In the genomic region with DNA sequence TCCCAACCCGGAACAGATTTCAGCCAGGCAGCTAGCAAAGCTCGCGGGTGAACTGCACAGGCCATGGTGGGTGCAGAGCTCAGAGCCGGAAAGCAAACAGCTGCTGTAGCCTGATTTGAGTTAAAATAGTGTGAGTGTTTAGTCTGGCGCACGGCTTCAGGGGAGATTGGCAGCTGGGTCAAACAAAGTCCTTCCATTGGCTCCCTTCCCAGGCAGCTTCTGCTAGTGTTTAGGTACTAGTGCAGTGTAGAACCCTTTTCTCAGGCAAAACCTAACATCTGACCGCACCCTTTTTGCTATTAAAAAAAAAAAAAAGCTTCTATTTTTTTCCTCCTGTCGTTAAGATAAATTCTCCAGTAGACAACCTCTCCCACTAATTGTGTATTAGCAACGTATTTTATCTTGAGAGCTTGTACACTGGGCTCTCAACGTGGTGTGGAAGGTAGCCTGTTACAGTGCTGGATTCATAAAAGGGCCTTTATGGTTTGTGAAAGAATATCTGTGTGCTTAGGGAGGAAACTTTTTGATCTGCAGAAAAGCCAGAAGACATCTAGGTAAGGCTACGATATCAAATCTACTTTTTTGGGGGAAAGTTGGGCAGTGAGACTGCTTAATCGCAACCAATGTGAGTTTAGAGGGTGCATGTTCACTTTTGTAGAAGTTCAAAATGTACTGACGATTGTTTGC, we compare ENCODE assay signal across 8 cellular contexts.
A peak's percentile ranks its signal among the peaks of the same experiment; 100 is the strongest.
DNase-seq lines count a peak whose midpoint lies in the region; ATAC-seq, FAIRE-seq and TF ChIP-seq lines count a peak whose summit lies in the region.

No MANE protein-coding gene starts in this region.

- H3K4me3 ChIP-seq in astrocyte of the spinal cord (ENCODE audit: low read depth, low read length) (peak overlapping the region; percentile 62), kidney (ENCODE audit: low read length in 2 of 2) (peak overlapping the region; percentile 75 to 76)

- FAIRE-seq in kidney (lab: Jason Lieb, UNC) = no peak

- peaks cover 3 to 8% of the 10 kb centered on the region in 2 donors for H3K4me1 ChIP-seq in kidney (ENCODE audit: control insufficient read depth in 1 of 2, insufficient read depth in 1 of 2, low read depth in 1 of 2, low read length in 2 of 2)

- no peaks in the 10 kb centered on the region for H3K36me3 ChIP-seq in kidney (ENCODE audit: control insufficient read depth in 1 of 2, insufficient read depth in 2 of 2, low read length in 2 of 2)

- DNase-seq in LHCN-M2 (ENCODE audit: low read depth) (peak; percentile 94), astrocyte of the spinal cord (ENCODE audit: low read depth, low spot score) (peak; percentile 92), kidney (peak; percentile 87), substantia nigra (lab: John Stamatoyannopoulos, UW) (peak in 43 of 49 donors; percentile 7 to 83 (median 36)), NOMO-1 treated with DMSO at 0.1 percent for 48 hours (lab: John Stamatoyannopoulos, UW; ENCODE audit: unreplicated experiment) (no peak), middle frontal gyrus (ENCODE audit: extremely low spot score, low spot score) (no peak)

- intact Hi-C loops in kidney (cut with DNase I) = no loop called here

- ATAC-seq in GM21529 (IDR thresholded peaks at IDR 0.05; ENCODE audit: unreplicated experiment) = no peak
- ATAC-seq in GM18511 (IDR thresholded peaks at IDR 0.05; ENCODE audit: unreplicated experiment) = no peak

- peak overlapping the region; percentile 68 to 72 for H3K9ac ChIP-seq in kidney (ENCODE audit: low read length in 2 of 2)

- H3K9me3 ChIP-seq in kidney (ENCODE audit: control insufficient read depth in 1 of 2, low read length in 2 of 2) = no peaks in the 10 kb centered on the region

- H3K27ac ChIP-seq in kidney (ENCODE audit: low read depth in 2 of 2, low read length in 2 of 2) = peak overlapping the region; percentile 22 to 83
- peak overlapping the region; percentile 69 for H3K27ac ChIP-seq in substantia nigra (ENCODE audit: low read depth, low read length, poor library complexity, severe bottlenecking)

- no peak for TF ChIP-seq CTCF in astrocyte of the spinal cord (IDR thresholded peaks at IDR 0.05; ENCODE audit: low read depth, low read length)
- no peak for TF ChIP-seq CTCF in kidney (IDR thresholded peaks at IDR 0.05; ENCODE audit: borderline replicate concordance, extremely low read depth, insufficient read depth)

- in situ Hi-C loops in astrocyte of the spinal cord (cut with HindIII; ENCODE audit: low sequenced_read_pairs) = no loop called here

Comparison
In these comparisons a context has a peak if more than half of its experiments do, and no peak if none do; other contexts are left out.
1. DNase-seq: peak in LHCN-M2 (single experiment), astrocyte of the spinal cord (single experiment), kidney (single experiment) and substantia nigra (43 of 49); none in NOMO-1 treated with DMSO at 0.1 percent for 48 hours (single experiment) and middle frontal gyrus (single experiment).